Comparison of ENCODE assay signal across 17 cellular contexts in the genomic region with DNA sequence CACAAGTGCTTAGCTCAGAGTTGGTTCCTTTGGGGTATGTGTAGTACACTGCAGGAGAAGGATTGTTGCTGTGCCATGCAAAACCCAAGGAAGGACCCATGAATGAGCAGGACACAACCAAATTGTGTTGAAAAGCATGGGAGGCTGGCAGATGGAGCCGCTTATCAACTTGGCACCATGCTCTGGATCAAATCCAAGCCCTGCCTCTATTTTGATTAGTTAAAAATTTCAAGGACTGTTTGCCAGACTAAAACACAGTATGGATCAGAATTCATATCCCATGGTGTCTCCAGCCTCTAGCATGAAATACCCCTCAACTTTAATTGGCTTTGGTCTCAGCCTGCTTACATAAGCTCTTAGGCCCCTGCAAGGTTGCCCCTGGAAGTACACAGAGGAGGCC. TPM values are rescaled to one million over a fixed set of nuclear protein-coding genes. Genes with fewer than 3 reads are reported as not detected.
"Had no signal": no experiment of that assay in that cellular context is flagged by ENCODE, and none has a peak within 500 bp of the region (broad histone marks: within the 10 kb centered on the region; RNA-seq: fewer than 3 reads in every experiment).

No MANE protein-coding gene starts in this region.

- H3K4me1 ChIP-seq: gastrocnemius medialis, left lung, vagina had no signal

- H3K9me3 ChIP-seq: gastrocnemius medialis, heart right ventricle, left lung, ovary, tibial artery, vagina had no signal

- H3K27ac ChIP-seq: epithelial cell of prostate, gastrocnemius medialis, heart right ventricle, left lung, ovary, tibial artery, vagina had no signal

- H3K9me3 Mint-ChIP-seq: activated CD4-positive, alpha-beta T cell treated with anti-CD3 and anti-CD28 coated beads, Interleukin-2, amount 10 ng/mL, durations not matched to agents 7 days and 5 days; activated naive CD4-positive, alpha-beta T cell treated with anti-CD3 and anti-CD28 coated beads for 36 hours; activated T-helper 17 cell treated with anti-CD3 and anti-CD28 coated beads, Interleukin-2, amount 50 U/mL, for 72 hours had no signal

- H3K27me3 Mint-ChIP-seq: activated T-helper 17 cell treated with anti-CD3 and anti-CD28 coated beads, Interleukin-2, amount 50 U/mL, for 72 hours had no signal

- H3K4me3 ChIP-seq: gastrocnemius medialis, heart right ventricle, left lung, ovary, tibial artery, vagina had no signal

- H3K4me3 Mint-ChIP-seq: activated CD4-positive, alpha-beta T cell treated with anti-CD3 and anti-CD28 coated beads, Interleukin-2, amount 10 ng/mL, durations not matched to agents 7 days and 5 days; activated naive CD4-positive, alpha-beta T cell treated with anti-CD3 and anti-CD28 coated beads for 36 hours; activated T-helper 17 cell treated with anti-CD3 and anti-CD28 coated beads, Interleukin-2, amount 50 U/mL, for 72 hours had no signal

- DNase-seq: activated CD4-positive, alpha-beta T cell treated with anti-CD3 and anti-CD28 coated beads, Interleukin-2, amount 10 ng/mL, durations not matched to agents 7 days and 5 days; activated CD4-positive, CD25-positive, alpha-beta regulatory T cell; activated CD8-positive, alpha-beta memory T cell treated with anti-CD3 and anti-CD28 coated beads for 24 hours; activated naive CD4-positive, alpha-beta T cell treated with anti-CD3 and anti-CD28 coated beads for 36 hours; activated T-cell treated with anti-CD3 and anti-CD28 coated beads for 4 hours; cortex of kidney; effector memory CD4-positive, alpha-beta T cell; gastrocnemius medialis; heart right ventricle; left lung; mesenchymal stem cell; ovary; tibial artery had no signal

- H3K27ac Mint-ChIP-seq: activated CD4-positive, alpha-beta T cell treated with anti-CD3 and anti-CD28 coated beads, Interleukin-2, amount 10 ng/mL, durations not matched to agents 7 days and 5 days; activated naive CD4-positive, alpha-beta T cell treated with anti-CD3 and anti-CD28 coated beads for 36 hours; activated T-helper 17 cell treated with anti-CD3 and anti-CD28 coated beads, Interleukin-2, amount 50 U/mL, for 72 hours had no signal

- H3K36me3 ChIP-seq: gastrocnemius medialis, heart right ventricle, left lung, ovary, tibial artery, vagina had no signal

- ATAC-seq: activated T-helper 17 cell treated with anti-CD3 and anti-CD28 coated beads, Interleukin-2, amount 50 U/mL, for 72 hours; gastrocnemius medialis; left lung had no signal

- H3K4me1 Mint-ChIP-seq: activated CD4-positive, alpha-beta T cell treated with anti-CD3 and anti-CD28 coated beads, Interleukin-2, amount 10 ng/mL, durations not matched to agents 7 days and 5 days; activated T-helper 17 cell treated with anti-CD3 and anti-CD28 coated beads, Interleukin-2, amount 50 U/mL, for 72 hours had no signal

- H3K27me3 ChIP-seq: gastrocnemius medialis, heart right ventricle, left lung, ovary, tibial artery, vagina had no signal

RNA-seq across cellular contexts. Expression of gene CCDC185, which starts 27.8 kb away (rescaled TPM):
- total RNA-seq: activated CD4-positive, alpha-beta T cell treated with anti-CD3 and anti-CD28 coated beads, Interleukin-2, amount 10 ng/mL, durations not matched to agents 7 days and 5 days; activated naive CD4-positive, alpha-beta T cell treated with anti-CD3 and anti-CD28 coated beads for 36 hours; activated T-helper 17 cell treated with anti-CD3 and anti-CD28 coated beads, Interleukin-2, amount 50 U/mL, for 72 hours; gastrocnemius medialis; heart right ventricle; left lung; ovary; vagina had no signal
- polyA plus RNA-seq: heart right ventricle, neural cell, ovary had no signal
